ENCODE assay signal across 17 cellular contexts in genomic region chr1:164685656-164686055, GRCh38.
"Had no signal": no experiment of that assay in that cellular context is flagged by ENCODE, and none has a peak within 500 bp of the region (broad histone marks: within the 10 kb centered on the region; RNA-seq: fewer than 3 reads in every experiment).

No MANE protein-coding gene starts in this region.

- H3K9me3 ChIP-seq: adrenal gland, prostate gland, tibial artery had no signal

- ATAC-seq: effector memory CD8-positive, alpha-beta T cell; naive thymus-derived CD4-positive, alpha-beta T cell; stimulated activated naive CD8-positive, alpha-beta T cell treated with anti-CD3 and anti-CD28 coated beads, Interleukin-15, Interleukin-2, amounts not matched to agents 100 U/mL and 50 U/mL, for 24 hours had no signal

- H3K27ac ChIP-seq: prostate gland, tibial artery had no signal

- FAIRE-seq: astrocyte, bronchial epithelial cell, keratinocyte had no signal

- H3K36me3 ChIP-seq: adrenal gland, prostate gland had no signal

- H3K27me3 ChIP-seq: adrenal gland, tibial artery had no signal

- H3K4me3 ChIP-seq: adrenal gland, prostate gland, tibial artery had no signal

- DNase-seq: activated B cell treated with CpG ODN at 0.5 μM for 24 hours; activated CD4-positive, alpha-beta T cell treated with anti-CD3 and anti-CD28 coated beads, Interleukin-2, amount 10 ng/mL, durations not matched to agents 24 days and 14 days; activated CD8-positive, alpha-beta memory T cell treated with anti-CD3 and anti-CD28 coated beads, Interleukin-2, amount 50 U/mL, for 4 hours; activated effector memory CD4-positive, alpha-beta T cell treated with Interleukin-2 at 50 U/mL for 16 hours; activated T-cell treated with anti-CD3 and anti-CD28 coated beads, Interleukin-2, amount 50 U/mL, for 48 hours; adrenal gland; dermis blood vessel endothelial cell; effector memory CD8-positive, alpha-beta T cell; naive thymus-derived CD4-positive, alpha-beta T cell; right cardiac atrium; stimulated activated naive CD8-positive, alpha-beta T cell treated with anti-CD3 and anti-CD28 coated beads, Interleukin-15, Interleukin-2, amounts not matched to agents 100 U/mL and 50 U/mL, for 24 hours; substantia nigra; tibial artery had no signal

- H3K4me1 ChIP-seq: prostate gland had no signal
